ENCODE assay signal across 13 cellular contexts in the genomic region with DNA sequence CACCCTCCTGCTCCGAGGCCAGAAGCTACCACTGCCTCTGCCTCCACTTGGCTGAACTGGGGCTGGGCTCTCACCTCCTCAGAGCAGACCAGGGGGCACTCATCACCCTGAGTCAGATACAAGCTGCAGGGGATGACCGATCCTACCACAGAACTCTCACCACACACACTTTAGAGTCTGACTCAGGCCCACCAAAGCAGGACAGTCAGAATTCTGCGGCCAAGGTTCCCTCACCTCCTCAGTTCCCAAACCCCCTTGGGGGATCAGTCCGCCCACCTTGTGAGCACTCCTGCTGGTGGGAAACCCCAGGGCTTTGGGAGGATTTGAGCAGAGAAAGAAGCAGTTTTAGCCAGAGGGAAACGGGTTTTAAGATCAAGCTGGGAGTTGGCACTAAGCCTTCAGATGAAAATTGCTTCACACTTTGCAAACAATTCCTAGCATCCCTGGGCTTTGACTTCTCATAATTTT.
A peak's percentile ranks its signal among the peaks of the same experiment; 100 is the strongest.
DNase-seq lines count a peak whose midpoint lies in the region; ATAC-seq and TF ChIP-seq lines count a peak whose summit lies in the region.
"Had no signal": no experiment of that assay in that cellular context is flagged by ENCODE, and none has a peak within 500 bp of the region (broad histone marks: within the 10 kb centered on the region; RNA-seq: fewer than 3 reads in every experiment).

No MANE protein-coding gene starts in this region.

- no peaks in the 10 kb centered on the region for H3K36me3 ChIP-seq in RWPE2 (ENCODE audit: low read depth)
- H3K36me3 ChIP-seq: right atrium auricular region had no signal

- no peak for TF ChIP-seq CTCF in RWPE2 (IDR thresholded peaks at IDR 0.05; ENCODE audit: poor library complexity, severe bottlenecking)

- H3K27me3 ChIP-seq in RWPE2 (ENCODE audit: insufficient read depth, poor library complexity, severe bottlenecking) = no peaks in the 10 kb centered on the region
- H3K27me3 ChIP-seq: right atrium auricular region had no signal

- no peak overlapping the region for H3K4me3 ChIP-seq in RWPE2 (ENCODE audit: severe bottlenecking)
- H3K4me3 ChIP-seq: right atrium auricular region had no signal

- peaks cover 6% of the 10 kb centered on the region for H3K4me1 ChIP-seq in RWPE2 (ENCODE audit: insufficient read depth, poor library complexity, severe bottlenecking)

- DNase-seq in AG08395 (ENCODE audit: low spot score) (peak; percentile 77), HCEC 1CT (peak; percentile 53), RWPE2 (ENCODE audit: low spot score) (no peak), hepatic stellate cell (ENCODE audit: low spot score) (peak; percentile 50), DMS153 (lab: John Stamatoyannopoulos, UW) (no peak), amygdala (lab: John Stamatoyannopoulos, UW) (no peak), iPS-NIHi11 (ENCODE audit: low spot score) (no peak)
- DNase-seq in activated CD8-positive, alpha-beta memory T cell treated with anti-CD3 and anti-CD28 coated beads for 24 hours = no peak
- DNase-seq: activated T-cell treated with anti-CD3 and anti-CD28 coated beads for 4 hours, dermis blood vessel endothelial cell, NCI-H2107, SW 1271 had no signal

- H3K9me3 ChIP-seq in RWPE2 (ENCODE audit: severe bottlenecking) = no peaks in the 10 kb centered on the region

- H3K27ac ChIP-seq in RWPE2 (ENCODE audit: poor library complexity, severe bottlenecking) = no peak overlapping the region
- H3K27ac ChIP-seq: right atrium auricular region had no signal

- peak; percentile 56; the same call in 1 of the 3 replicates for ATAC-seq in RWPE2 (ENCODE audit: low read depth)

Comparison
In these comparisons a context has a peak if more than half of its experiments do, and no peak if none do; other contexts are left out.
1. DNase-seq: peak in AG08395 (single experiment), HCEC 1CT (single experiment) and hepatic stellate cell (single experiment); none in RWPE2 (single experiment), activated CD8-positive, alpha-beta memory T cell treated with anti-CD3 and anti-CD28 coated beads for 24 hours (single experiment), DMS153 (single experiment), amygdala (0 of 56) and iPS-NIHi11 (single experiment).